In genomic region chr16:30085820-30086219, GRCh38 we compare ENCODE assay signal across 22 cellular contexts. TPM values are rescaled to one million over a fixed set of nuclear protein-coding genes. Genes with fewer than 3 reads are reported as not detected.
DNase-seq lines count a peak whose midpoint lies in the region; TF ChIP-seq lines count a peak whose summit lies in the region.
"Had no signal": no experiment of that assay in that cellular context is flagged by ENCODE, and none has a peak within 500 bp of the region (broad histone marks: within the 10 kb centered on the region; RNA-seq: fewer than 3 reads in every experiment).

No MANE protein-coding gene starts in this region.

- peak overlapping the region in 8 of 11 experiments; percentile 10 to 61 (median 34); a peak in 8 of 22 replicates for H3K27ac ChIP-seq in BLaER1 treated with 17β-estradiol and CSF1 and Interleukin-3, amounts not matched to agents 10 nM and 100 nM
- no peak overlapping the region for H3K27ac ChIP-seq in osteoblast (ENCODE audit: low read depth, low read length)
- H3K27ac ChIP-seq in vagina = no peak overlapping the region
- H3K27ac ChIP-seq: Peyer's patch had no signal

- H3K27me3 ChIP-seq in BLaER1 treated with 17β-estradiol and CSF1 and Interleukin-3, amounts not matched to agents 10 nM and 100 nM = no peaks in the 10 kb centered on the region
- H3K27me3 ChIP-seq in adipocyte (replicated peaks; ENCODE audit: control insufficient read depth, insufficient read depth, low read length) = no peaks in the 10 kb centered on the region
- no peaks in the 10 kb centered on the region for H3K27me3 ChIP-seq in osteoblast (ENCODE audit: insufficient read depth, low read length)
- no peaks in the 10 kb centered on the region for H3K27me3 ChIP-seq in vagina
- H3K27me3 ChIP-seq: Peyer's patch, thyroid gland had no signal

- peak overlapping the region in 4 of 11 experiments; percentile 46 to 78 (median 60); a peak in 8 of 22 replicates for H3K4me2 ChIP-seq in BLaER1 treated with 17β-estradiol and CSF1 and Interleukin-3, amounts not matched to agents 10 nM and 100 nM
- H3K4me2 ChIP-seq in osteoblast (ENCODE audit: insufficient read depth, low read length) = no peak overlapping the region

- TF ChIP-seq CTCF in osteoblast (IDR thresholded peaks at IDR 0.05; ENCODE audit: extremely low read depth, low read depth, low read length) (no peak), vagina (IDR thresholded peaks at IDR 0.05) (no peak)

- peak overlapping the region in 10 of 11 experiments; percentile 17 to 44 (median 36); a peak in 12 of 22 replicates for H3K9ac ChIP-seq in BLaER1 treated with 17β-estradiol and CSF1 and Interleukin-3, amounts not matched to agents 10 nM and 100 nM
- peak overlapping the region; percentile 78 for H3K9ac ChIP-seq in adipocyte (ENCODE audit: low read length)

- peaks cover 27 to 82% (median 59%) of the 10 kb centered on the region in 10 experiments for H3K4me1 ChIP-seq in BLaER1 treated with 17β-estradiol and CSF1 and Interleukin-3, amounts not matched to agents 10 nM and 100 nM
- H3K4me1 ChIP-seq in adipocyte (ENCODE audit: control insufficient read depth, insufficient read depth, low read length) = peaks cover 19% of the 10 kb centered on the region
- peaks cover 7% of the 10 kb centered on the region for H3K4me1 ChIP-seq in osteoblast (ENCODE audit: insufficient read depth, low read length)
- peaks cover 5% of the 10 kb centered on the region for H3K4me1 ChIP-seq in vagina
- H3K4me1 ChIP-seq: HAP-1 had no signal

- intact Hi-C loops in vagina (cut with DNase I) = no loop called here

- peaks cover 17% of the 10 kb centered on the region for H3K79me2 ChIP-seq in osteoblast (ENCODE audit: insufficient read depth, low read length)

- peaks cover 7 to 60% (median 35%) of the 10 kb centered on the region in 11 experiments; a peak in 20 of 22 replicates for H4K20me1 ChIP-seq in BLaER1 treated with 17β-estradiol and CSF1 and Interleukin-3, amounts not matched to agents 10 nM and 100 nM
- H4K20me1 ChIP-seq in osteoblast (ENCODE audit: insufficient read depth, low read length) = no peaks in the 10 kb centered on the region

- DNase-seq in adipocyte (ENCODE audit: low read depth) (no peak), osteoblast (ENCODE audit: insufficient read length, low spot score, missing footprints) (peak; percentile 26), NCI-H82 treated with DMSO at 0.1 percent for 48 hours (lab: John Stamatoyannopoulos, UW; ENCODE audit: unreplicated experiment) (no peak), D341Med (ENCODE audit: low spot score) (no peak), vagina (ENCODE audit: extremely low spot score in 2 of 2) (no peak)
- DNase-seq: activated CD4-positive, CD25-positive, alpha-beta regulatory T cell treated with anti-CD3 and anti-CD28 coated beads, Interleukin-2, amount 50 U/mL, for 72 hours; activated gamma-delta T cell treated with Interleukin-2 at 50 U/mL for 16 hours; activated naive CD8-positive, alpha-beta T cell treated with anti-CD3 and anti-CD28 coated beads, Interleukin-2, amount 50 U/mL, for 24 hours; effector CD4-positive, alpha-beta T cell; EL; naive B cell; NCI-H1694; NCI-H2171; NCI-H524; NK-92 treated with Interleukin-12 subunit alpha and Interleukin-12 subunit beta, amount 100 ng/mL, for 24 hours; Peyer's patch; stimulated activated CD4-positive, alpha-beta T cell treated with anti-CD3 and anti-CD28 coated beads, Interleukin-4, amount 100 ng/mL, for 1 hour; stimulated activated naive CD4-positive, alpha-beta T cell; thyroid gland had no signal

- H2AFZ ChIP-seq in osteoblast (ENCODE audit: low read length) = no peak overlapping the region

- H3K4me3 ChIP-seq in BLaER1 treated with 17β-estradiol and CSF1 and Interleukin-3, amounts not matched to agents 10 nM and 100 nM = no peak overlapping the region
- H3K4me3 ChIP-seq in adipocyte (ENCODE audit: low read length) (no peak overlapping the region), osteoblast (ENCODE audit: insufficient read depth, low read length) (no peak overlapping the region), vagina (no peak overlapping the region)
- H3K4me3 ChIP-seq: HAP-1, Peyer's patch, thyroid gland had no signal

- no peak for TF ChIP-seq POLR2A in vagina (IDR thresholded peaks at IDR 0.05)

- peaks cover 48 to 68% (median 61%) of the 10 kb centered on the region in 11 experiments for H3K36me3 ChIP-seq in BLaER1 treated with 17β-estradiol and CSF1 and Interleukin-3, amounts not matched to agents 10 nM and 100 nM
- peaks cover 43% of the 10 kb centered on the region for H3K36me3 ChIP-seq in adipocyte (ENCODE audit: control insufficient read depth, insufficient read depth, low read length, severe bottlenecking)
- H3K36me3 ChIP-seq in osteoblast (ENCODE audit: insufficient read depth, low read length) = peaks cover 45% of the 10 kb centered on the region
- peaks cover 3 to 44% of the 10 kb centered on the region in 2 donors for H3K36me3 ChIP-seq in vagina

- no peaks in the 10 kb centered on the region for H3K9me3 ChIP-seq in BLaER1 treated with 17β-estradiol and CSF1 and Interleukin-3, amounts not matched to agents 10 nM and 100 nM (replicated peaks in 1 of 11)
- no peaks in the 10 kb centered on the region for H3K9me3 ChIP-seq in adipocyte (ENCODE audit: control insufficient read depth, low read length)
- no peaks in the 10 kb centered on the region for H3K9me3 ChIP-seq in osteoblast (ENCODE audit: low read depth, low read length)
- H3K9me3 ChIP-seq in vagina = no peaks in the 10 kb centered on the region
- H3K9me3 ChIP-seq: HAP-1, Peyer's patch, thyroid gland had no signal

RNA-seq across cellular contexts. Expression of gene TBX6, which starts 5.9 kb away (rescaled TPM):
- total RNA-seq in osteoblast (0.29 and 0.36 TPM in 2 replicates), vagina (6.4 TPM)

RNA-seq across cellular contexts. Expression of gene PPP4C, which starts 10.0 kb away (rescaled TPM):
- total RNA-seq in osteoblast = 175 and 178 TPM in 2 replicates
- total RNA-seq in vagina = 60.4 TPM

RNA-seq across cellular contexts. Expression of gene YPEL3, which starts 10.2 kb away (rescaled TPM):
- total RNA-seq in osteoblast = 28.2 and 31.2 TPM in 2 replicates
- total RNA-seq in vagina = 116 TPM

RNA-seq across cellular contexts. Expression of gene ALDOA, which starts 20.3 kb away (rescaled TPM):
- total RNA-seq in osteoblast (579 and 705 TPM in 2 replicates), vagina (810 TPM)

RNA-seq across cellular contexts. Expression of gene GDPD3, which starts 27.5 kb away (rescaled TPM):
- total RNA-seq in osteoblast = 0.36 and 0.88 TPM in 2 replicates
- 6.9 TPM for total RNA-seq in vagina
- total RNA-seq: epithelial cell of proximal tubule had no signal

Comparison
In these comparisons a context has a peak if more than half of its experiments do, and no peak if none do; other contexts are left out.
1. H3K27ac ChIP-seq: peak in BLaER1 treated with 17β-estradiol and CSF1 and Interleukin-3, amounts not matched to agents 10 nM and 100 nM (8 of 11); none in osteoblast (single experiment) and vagina (single experiment).